9 cellular contexts compared by ENCODE assay signal in the genomic region with DNA sequence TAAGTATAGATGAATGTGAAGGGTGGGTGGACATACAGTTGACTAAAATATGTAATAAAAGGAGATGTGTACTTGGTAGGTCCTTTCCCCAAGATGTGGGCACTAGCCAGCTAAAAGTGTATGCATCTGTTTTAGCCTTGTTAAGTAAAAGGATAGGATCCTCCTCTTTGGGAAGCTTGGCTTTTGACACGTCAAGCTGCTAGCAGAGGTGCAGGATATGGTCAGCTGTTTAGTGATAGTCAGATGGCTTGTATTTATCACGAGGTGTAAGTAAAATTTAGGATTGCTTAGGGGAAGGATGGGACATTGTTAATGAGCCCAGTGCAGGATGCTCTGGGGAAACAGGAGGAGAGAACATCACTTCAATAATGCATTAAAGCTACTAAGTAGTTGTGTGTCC. TPM values are rescaled to one million over a fixed set of nuclear protein-coding genes. Genes with fewer than 3 reads are reported as not detected.
DNase-seq lines count a peak whose midpoint lies in the region; ATAC-seq and TF ChIP-seq lines count a peak whose summit lies in the region.
"Had no signal": no experiment of that assay in that cellular context is flagged by ENCODE, and none has a peak within 500 bp of the region (broad histone marks: within the 10 kb centered on the region; RNA-seq: fewer than 3 reads in every experiment).

No MANE protein-coding gene starts in this region.

- no peaks in the 10 kb centered on the region for H3K36me3 ChIP-seq in CD4-positive, CD25-positive, alpha-beta regulatory T cell (ENCODE audit: control insufficient read depth, insufficient read depth, low read length)
- H3K36me3 ChIP-seq in GM23248 (ENCODE audit: low read depth) (no peaks in the 10 kb centered on the region), mucosa of stomach (ENCODE audit: control insufficient read depth, insufficient read depth, low read length) (no peaks in the 10 kb centered on the region), brain microvascular endothelial cell (replicated peaks) (no peaks in the 10 kb centered on the region)

- no peak for TF ChIP-seq CTCF in brain microvascular endothelial cell (IDR thresholded peaks at IDR 0.05; ENCODE audit: low read depth, low read length, missing control alignments)

- no peaks in the 10 kb centered on the region for H3K9me2 ChIP-seq in GM23248 (ENCODE audit: insufficient read depth)

- H3K4me1 ChIP-seq in CD4-positive, CD25-positive, alpha-beta regulatory T cell (ENCODE audit: control insufficient read depth, insufficient read depth, low read length, poor library complexity, severe bottlenecking), result peaks cover 32% of the 10 kb centered on the region
- H3K4me1 ChIP-seq in GM23248 (ENCODE audit: insufficient read depth), result no peaks in the 10 kb centered on the region
- peaks cover 30% of the 10 kb centered on the region for H3K4me1 ChIP-seq in mucosa of stomach (ENCODE audit: control insufficient read depth, insufficient read depth, low read length)

- H3K36me3 Mint-ChIP-seq in CD4-positive, CD25-positive, alpha-beta regulatory T cell, result peaks cover 14% of the 10 kb centered on the region
- H3K36me3 Mint-ChIP-seq in activated naive CD8-positive, alpha-beta T cell, result peaks cover 8% of the 10 kb centered on the region

- H3K27ac Mint-ChIP-seq in CD4-positive, CD25-positive, alpha-beta regulatory T cell, result peak overlapping the region; percentile 95 to 98 (median 96)
- peak overlapping the region; percentile 97 for H3K27ac Mint-ChIP-seq in activated naive CD8-positive, alpha-beta T cell

- no peak for DNase-seq in CD4-positive, CD25-positive, alpha-beta regulatory T cell
- DNase-seq in GM23248, result no peak
- DNase-seq in HPDE6-E6E7 (ENCODE audit: extremely low spot score), result no peak
- DNase-seq in stimulated activated CD4-positive, alpha-beta T cell treated with anti-CD3 and anti-CD28 coated beads, Interleukin-15, amount 100 ng/mL, for 24 hours, result no peak
- DNase-seq in NAMALWA (ENCODE audit: low spot score), result no peak
- no peak for DNase-seq in brain microvascular endothelial cell
- DNase-seq: activated CD8-positive, alpha-beta memory T cell treated with anti-CD3 and anti-CD28 coated beads for 24 hours had no signal

- H3K27me3 Mint-ChIP-seq in CD4-positive, CD25-positive, alpha-beta regulatory T cell, result no peaks in the 10 kb centered on the region
- no peaks in the 10 kb centered on the region for H3K27me3 Mint-ChIP-seq in activated naive CD8-positive, alpha-beta T cell

- H3K27ac ChIP-seq in CD4-positive, CD25-positive, alpha-beta regulatory T cell (ENCODE audit: insufficient read depth, low read length, poor library complexity, severe bottlenecking), result peak overlapping the region; percentile 97
- H3K27ac ChIP-seq in GM23248, result no peak overlapping the region
- H3K27ac ChIP-seq in brain microvascular endothelial cell, result no peak overlapping the region

- H3K9me3 ChIP-seq in CD4-positive, CD25-positive, alpha-beta regulatory T cell (ENCODE audit: control insufficient read depth in 2 of 2, low read length in 2 of 2), result no peaks in the 10 kb centered on the region
- H3K9me3 ChIP-seq in GM23248 (ENCODE audit: low read depth), result no peaks in the 10 kb centered on the region
- no peaks in the 10 kb centered on the region for H3K9me3 ChIP-seq in mucosa of stomach (ENCODE audit: control insufficient read depth, low read length)

- H3K4me2 ChIP-seq in GM23248 (ENCODE audit: unreplicated experiment), result no peak overlapping the region

- H3K4me3 Mint-ChIP-seq in CD4-positive, CD25-positive, alpha-beta regulatory T cell, result peak overlapping the region; percentile 94 to 98 (median 96)
- peak overlapping the region; percentile 93 for H3K4me3 Mint-ChIP-seq in activated naive CD8-positive, alpha-beta T cell

- peaks cover 39 to 56% (median 50%) of the 10 kb centered on the region in 4 donors for H3K4me1 Mint-ChIP-seq in CD4-positive, CD25-positive, alpha-beta regulatory T cell
- H3K4me1 Mint-ChIP-seq in activated naive CD8-positive, alpha-beta T cell (ENCODE audit: low read depth), result peaks cover 51% of the 10 kb centered on the region

- H3K79me2 ChIP-seq in GM23248 (ENCODE audit: insufficient read depth), result no peaks in the 10 kb centered on the region

- in situ Hi-C loops in GM23248 (cut with MboI) (no loop called here), brain microvascular endothelial cell (cut with HindIII; ENCODE audit: low pct_ligation_motif_present, low sequenced_read_pairs) (no loop called here)

- H3K9ac ChIP-seq in GM23248 (no peak overlapping the region), mucosa of stomach (ENCODE audit: low read length) (peak overlapping the region; percentile 90)

- peaks cover 7% of the 10 kb centered on the region; the same call in 1 of the 2 replicates for H3F3A ChIP-seq in GM23248 (ENCODE audit: insufficient read depth)

- no peak for ATAC-seq in CD4-positive, CD25-positive, alpha-beta regulatory T cell (ENCODE audit: low read depth in 2 of 2)

- H4K20me1 ChIP-seq in GM23248 (ENCODE audit: insufficient read depth), result no peaks in the 10 kb centered on the region

- H3K9me3 Mint-ChIP-seq in CD4-positive, CD25-positive, alpha-beta regulatory T cell, result no peaks in the 10 kb centered on the region
- no peaks in the 10 kb centered on the region for H3K9me3 Mint-ChIP-seq in activated naive CD8-positive, alpha-beta T cell (ENCODE audit: low read depth)

- H3K27me3 ChIP-seq in CD4-positive, CD25-positive, alpha-beta regulatory T cell (ENCODE audit: control insufficient read depth, insufficient read depth, low read length), result no peaks in the 10 kb centered on the region
- H3K27me3 ChIP-seq in GM23248 (replicated peaks; ENCODE audit: insufficient read depth) (peaks cover 3% of the 10 kb centered on the region; the same call in 1 of the 2 replicates), mucosa of stomach (ENCODE audit: control insufficient read depth, insufficient read depth, low read length) (no peaks in the 10 kb centered on the region), brain microvascular endothelial cell (replicated peaks) (no peaks in the 10 kb centered on the region)

- WGBS in GM23248 (ENCODE audit: low coverage in 1 of 2, low lambda C conversion rate in 2 of 2, missing lambda C conversion rate in 2 of 2), 2 experiments, result 60% methylated on average over 2 of the region's 2 CpGs

- H3K4me3 ChIP-seq in CD4-positive, CD25-positive, alpha-beta regulatory T cell (ENCODE audit: low read depth, low read length), result peak overlapping the region; percentile 97
- H3K4me3 ChIP-seq in GM23248, result peak overlapping the region; percentile 78; the same call in 1 of the 2 replicates
- peak overlapping the region; percentile 68 for H3K4me3 ChIP-seq in mucosa of stomach (ENCODE audit: low read length)
- H3K4me3 ChIP-seq in brain microvascular endothelial cell (ENCODE audit: low read depth, low read length), result no peak overlapping the region

- peak overlapping the region; percentile 95; the same call in 1 of the 2 replicates for H2AFZ ChIP-seq in GM23248

RNA-seq across cellular contexts. Expression of a gene that starts 1.5 kb away (rescaled TPM):
- 67.1 TPM for total RNA-seq in CD4-positive, CD25-positive, alpha-beta regulatory T cell
- polyA plus RNA-seq in CD4-positive, CD25-positive, alpha-beta regulatory T cell, result 10 to 100 TPM; 24.0 to 38.8 (median 27.2) TPM
- total RNA-seq in GM23248 (2014; rRNA removed; shearing (Covaris generic)), result 4.9 and 6.7 TPM in 2 replicates
- polyA plus RNA-seq in GM23248 (2016; fragmentation: Nextera tagmentation; extraction: Ambion mirVana), result 3.2 and 4.2 TPM in 2 replicates
